12 cellular contexts compared by ENCODE assay signal in the genomic region with DNA sequence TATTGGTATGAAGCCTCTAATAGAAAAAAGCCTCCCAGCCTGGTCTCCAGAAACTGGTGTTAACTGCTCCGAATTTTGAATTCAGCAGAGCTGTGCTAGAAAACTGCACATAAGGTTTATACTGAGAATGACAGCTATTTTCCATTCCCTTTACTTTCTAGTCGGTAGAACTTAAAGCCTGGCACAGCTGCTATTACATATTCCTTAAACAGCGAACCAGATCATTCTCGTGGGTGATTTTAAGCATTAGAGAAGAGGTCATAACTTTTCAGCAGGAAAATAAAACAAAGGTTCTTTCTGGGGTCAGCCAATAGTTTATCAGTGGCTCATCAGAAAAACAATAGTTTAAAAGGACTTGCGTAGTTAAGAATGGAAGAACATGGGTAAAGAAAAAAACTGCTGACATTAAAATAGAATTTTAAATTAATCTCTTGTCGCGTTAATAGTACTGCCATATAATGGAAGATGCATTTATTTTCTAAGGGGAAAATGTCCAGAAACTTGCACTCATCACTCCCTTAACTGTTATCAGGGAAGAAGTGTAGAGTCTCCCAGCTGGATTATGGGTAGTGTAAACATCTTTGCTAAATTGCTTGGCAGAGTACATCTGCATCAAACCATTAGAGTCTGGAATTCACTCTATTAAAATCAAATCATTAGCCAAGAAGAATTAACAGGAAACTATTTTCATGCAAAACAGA. TPM values are rescaled to one million over a fixed set of nuclear protein-coding genes. Genes with fewer than 3 reads are reported as not detected.
DNase-seq lines count a peak whose midpoint lies in the region; ATAC-seq and TF ChIP-seq lines count a peak whose summit lies in the region.
"Had no signal": no experiment of that assay in that cellular context is flagged by ENCODE, and none has a peak within 500 bp of the region (broad histone marks: within the 10 kb centered on the region; RNA-seq: fewer than 3 reads in every experiment).

No MANE protein-coding gene starts in this region.

- no peaks in the 10 kb centered on the region for H3K9me3 Mint-ChIP-seq in activated naive CD8-positive, alpha-beta T cell treated with anti-CD3 and anti-CD28 coated beads for 36 hours
- H3K9me3 Mint-ChIP-seq: stimulated activated naive B cell treated with anti-CD40 and anti-IgM and Interleukin-4, amounts not matched to agents 10 μg/mL and 1 μg/mL and 100 μg/mL, for 72 hours had no signal

- H3K36me3 ChIP-seq in HEK293 (ENCODE audit: control insufficient read depth in 2 of 2, insufficient read depth in 1 of 2, low read length in 2 of 2) (no peaks in the 10 kb centered on the region), hepatocyte (replicated peaks; ENCODE audit: insufficient read depth, low read depth) (no peaks in the 10 kb centered on the region), smooth muscle cell (ENCODE audit: low read depth) (no peaks in the 10 kb centered on the region), PC-9 (ENCODE audit: low read depth) (no peaks in the 10 kb centered on the region)

- H3K4me3 Mint-ChIP-seq in activated naive CD8-positive, alpha-beta T cell treated with anti-CD3 and anti-CD28 coated beads for 36 hours, result no peak overlapping the region
- H3K4me3 Mint-ChIP-seq: stimulated activated naive B cell treated with anti-CD40 and anti-IgM and Interleukin-4, amounts not matched to agents 10 μg/mL and 1 μg/mL and 100 μg/mL, for 72 hours had no signal

- H3K27me3 Mint-ChIP-seq in activated naive CD8-positive, alpha-beta T cell treated with anti-CD3 and anti-CD28 coated beads for 36 hours, result no peaks in the 10 kb centered on the region
- H3K27me3 Mint-ChIP-seq: stimulated activated naive B cell treated with anti-CD40 and anti-IgM and Interleukin-4, amounts not matched to agents 10 μg/mL and 1 μg/mL and 100 μg/mL, for 72 hours had no signal

- POLR2A ChIA-PET in HEK293 (lab: Yijun Ruan, JAX), result no interaction called here
- POLR2A ChIA-PET in PC-9 (lab: Charles Lee; ENCODE audit: unreplicated experiment), result interaction anchor here (0.6 kb wide), 1 partner anchor 136 kb away, joined by 7 read pairs; no protein-coding TSS in a partner anchor

- intact Hi-C loops in PC-9 (cut with micrococcal nuclease; ENCODE audit: unreplicated experiment), result no loop called here

- 59% methylated on average over 7 of the region's 7 CpGs for WGBS in hepatocyte (ENCODE audit: low lambda C conversion rate, missing lambda C conversion rate)
- 38% methylated on average over 7 of the region's 7 CpGs for WGBS in smooth muscle cell (ENCODE audit: low lambda C conversion rate)

- no peak for ATAC-seq in GM21717 (IDR thresholded peaks at IDR 0.05; ENCODE audit: unreplicated experiment)
- ATAC-seq in HG02884 (IDR thresholded peaks at IDR 0.05; ENCODE audit: unreplicated experiment), result no peak
- ATAC-seq: HCT116; stimulated activated naive B cell treated with anti-CD40 and anti-IgM and Interleukin-4, amounts not matched to agents 10 μg/mL and 1 μg/mL and 100 μg/mL, for 72 hours had no signal

- CTCF ChIA-PET in HEK293 (lab: Yijun Ruan, JAX) (interaction anchor here (0.7 to 1.4 kb wide), 4 partner anchors 15 to 147 kb away, joined by 3 to 4 read pairs (median 4); no protein-coding TSS in a partner anchor), PC-9 (lab: Charles Lee) (no interaction called here)

- H3K4me3 ChIP-seq in HEK293 (ENCODE audit: low read depth, low read length), result no peak overlapping the region
- no peak overlapping the region for H3K4me3 ChIP-seq in hepatocyte
- H3K4me3 ChIP-seq in smooth muscle cell, result peak overlapping the region; percentile 11
- no peak overlapping the region for H3K4me3 ChIP-seq in PC-9

- peaks cover 37% of the 10 kb centered on the region for H3K36me3 Mint-ChIP-seq in activated naive CD8-positive, alpha-beta T cell treated with anti-CD3 and anti-CD28 coated beads for 36 hours

- no peak for DNase-seq in activated naive CD8-positive, alpha-beta T cell treated with anti-CD3 and anti-CD28 coated beads for 36 hours
- DNase-seq in hepatocyte (ENCODE audit: low spot score) (no peak), smooth muscle cell (lab: John Stamatoyannopoulos, UW; ENCODE audit: unreplicated experiment) (no peak), PC-9 (no peak), COLO668 (lab: John Stamatoyannopoulos, UW; ENCODE audit: unreplicated experiment) (no peak)
- DNase-seq: C1 segment of cervical spinal cord; stimulated activated CD4-positive, alpha-beta T cell treated with anti-CD3 and anti-CD28 coated beads, Interleukin-4, amount 100 ng/mL, for 1 hour; stimulated activated naive B cell treated with anti-CD40 and anti-IgM and Interleukin-4, amounts not matched to agents 10 μg/mL and 1 μg/mL and 100 μg/mL, for 72 hours had no signal

- H3K4me1 ChIP-seq in HEK293 (ENCODE audit: control insufficient read depth, insufficient read depth, low read length) (peaks cover 61% of the 10 kb centered on the region), hepatocyte (ENCODE audit: insufficient read depth) (peaks cover 55% of the 10 kb centered on the region), smooth muscle cell (ENCODE audit: low read depth) (peaks cover 81% of the 10 kb centered on the region), PC-9 (replicated peaks; ENCODE audit: insufficient read depth) (peaks cover 7% of the 10 kb centered on the region)

- H3F3A ChIP-seq in smooth muscle cell (ENCODE audit: low read depth), result peaks cover 25% of the 10 kb centered on the region
- peaks cover 14% of the 10 kb centered on the region; the same call in 1 of the 2 replicates for H3F3A ChIP-seq in PC-9 (ENCODE audit: insufficient read depth, low read depth)

- no TSS peak for BruUV-seq in PC-9 (replicated peaks; lab: Mats Ljungman, UMichigan)

- H3K79me2 ChIP-seq in hepatocyte (peaks cover 100% of the 10 kb centered on the region), smooth muscle cell (ENCODE audit: low read depth) (peaks cover 100% of the 10 kb centered on the region), PC-9 (ENCODE audit: low read depth) (peaks cover 97% of the 10 kb centered on the region)

- H3K27ac ChIP-seq in HEK293 (ENCODE audit: extremely low read depth, low read depth, low read length) (no peak overlapping the region), hepatocyte (peak overlapping the region; percentile 89), smooth muscle cell (ENCODE audit: low read depth) (peak overlapping the region; percentile 97), PC-9 (no peak overlapping the region)

- peak overlapping the region; percentile 73 for H3K4me2 ChIP-seq in hepatocyte
- H3K4me2 ChIP-seq in smooth muscle cell, result peak overlapping the region; percentile 94
- no peak overlapping the region for H3K4me2 ChIP-seq in PC-9

- peaks cover 99% of the 10 kb centered on the region for H4K20me1 ChIP-seq in hepatocyte (ENCODE audit: insufficient read depth, poor library complexity, severe bottlenecking)
- H4K20me1 ChIP-seq in smooth muscle cell (ENCODE audit: low read depth), result peaks cover 100% of the 10 kb centered on the region
- peaks cover 43% of the 10 kb centered on the region for H4K20me1 ChIP-seq in PC-9 (ENCODE audit: insufficient read depth)

- H3K9me2 ChIP-seq in hepatocyte (replicated peaks; ENCODE audit: insufficient read depth) (no peaks in the 10 kb centered on the region), PC-9 (ENCODE audit: insufficient read depth) (no peaks in the 10 kb centered on the region)

- H2AFZ ChIP-seq in hepatocyte (no peak overlapping the region), smooth muscle cell (ENCODE audit: low read depth) (no peak overlapping the region), PC-9 (no peak overlapping the region)

- H3K9me3 ChIP-seq in HEK293 (ENCODE audit: control insufficient read depth, insufficient read depth, low read depth, low read length) (no peaks in the 10 kb centered on the region), hepatocyte (ENCODE audit: low read depth) (no peaks in the 10 kb centered on the region), smooth muscle cell (replicated peaks; ENCODE audit: low read depth) (no peaks in the 10 kb centered on the region), PC-9 (ENCODE audit: insufficient read depth, low read depth) (no peaks in the 10 kb centered on the region)

- peaks cover 83% of the 10 kb centered on the region for H3K4me1 Mint-ChIP-seq in activated naive CD8-positive, alpha-beta T cell treated with anti-CD3 and anti-CD28 coated beads for 36 hours

- no peaks in the 10 kb centered on the region for H3K27me3 ChIP-seq in hepatocyte
- no peaks in the 10 kb centered on the region for H3K27me3 ChIP-seq in smooth muscle cell (ENCODE audit: low read depth)
- H3K27me3 ChIP-seq in PC-9 (ENCODE audit: insufficient read depth, low read depth), result no peaks in the 10 kb centered on the region

- TF ChIP-seq CTCF in HEK293 (tag by site-specific recombination; IDR thresholded peaks at IDR 0.05), result no peak
- no peak for TF ChIP-seq CTCF in hepatocyte (IDR thresholded peaks at IDR 0.05; ENCODE audit: poor library complexity)
- no peak for TF ChIP-seq CTCF in smooth muscle cell (IDR thresholded peaks at IDR 0.05; ENCODE audit: borderline replicate concordance, insufficient read depth, poor library complexity, severe bottlenecking)
- TF ChIP-seq CTCF in PC-9 (conservative IDR thresholded peaks at IDR 0.05), result no peak

- H3K27ac Mint-ChIP-seq in activated naive CD8-positive, alpha-beta T cell treated with anti-CD3 and anti-CD28 coated beads for 36 hours, result peak overlapping the region; percentile 19

- H3K9ac ChIP-seq in smooth muscle cell (ENCODE audit: low read depth), result no peak overlapping the region

TF ChIP-seq in HEK293, 187 proteins besides CTCF, POLR2A, EP300 and RAD21 (continues in another document):
- TF ChIP-seq ZNF23 (tag by site-specific recombination; IDR thresholded peaks at IDR 0.05; ENCODE audit: borderline replicate concordance) (no peak), ZNF26 (tag by site-specific recombination; IDR thresholded peaks at IDR 0.05) (no peak), ZNF214 (tag by site-specific recombination; IDR thresholded peaks at IDR 0.05; ENCODE audit: borderline replicate concordance) (no peak), ZNF626 (tag by site-specific recombination; IDR thresholded peaks at IDR 0.05) (no peak), ZBTB21 (tag by site-specific recombination; IDR thresholded peaks at IDR 0.05) (no peak)

RNA-seq across cellular contexts. Expression of gene VGLL4, which starts 7.9 kb away (rescaled TPM):
- 10 to 100 TPM; 44.0 to 44.8 TPM for total RNA-seq in activated naive CD8-positive, alpha-beta T cell treated with anti-CD3 and anti-CD28 coated beads for 36 hours
- total RNA-seq in hepatocyte (99.3 and 109 TPM in 2 replicates), smooth muscle cell (109 and 149 TPM in 2 replicates), PC-9 (2021) (39.1 and 42.2 TPM in 2 replicates)
- polyA plus RNA-seq in hepatocyte (57.9 and 70.5 TPM in 2 replicates), smooth muscle cell (64.3 and 72.0 TPM in 2 replicates)

Comparison
In these comparisons a context has a peak if more than half of its experiments do, and no peak if none do; other contexts are left out.
1. H3K27ac ChIP-seq: peak in hepatocyte (single experiment) and smooth muscle cell (single experiment); none in HEK293 (single experiment) and PC-9 (single experiment).